ENCODE assay signal across 19 cellular contexts in the genomic region with DNA sequence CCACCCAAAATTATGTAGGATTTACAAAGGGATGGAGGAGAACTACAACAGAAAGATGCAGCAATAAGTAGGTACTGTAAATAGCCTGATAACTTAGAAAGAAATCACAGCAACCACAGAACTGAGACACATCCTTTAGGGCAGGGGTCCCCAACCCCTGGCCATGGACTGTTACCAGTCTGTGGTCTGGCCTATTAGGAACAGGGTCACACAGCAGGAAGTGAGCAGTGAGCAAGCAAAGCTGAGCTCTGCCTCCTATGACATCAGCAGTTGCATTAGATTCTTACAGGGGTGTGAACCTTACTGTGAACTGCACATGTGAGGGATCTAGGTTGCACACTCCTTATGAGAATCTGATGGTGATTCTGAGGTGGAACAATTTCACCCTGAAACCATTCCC.
DNase-seq lines count a peak whose midpoint lies in the region; ATAC-seq, FAIRE-seq and TF ChIP-seq lines count a peak whose summit lies in the region.
"Had no signal": no experiment of that assay in that cellular context is flagged by ENCODE, and none has a peak within 500 bp of the region (broad histone marks: within the 10 kb centered on the region; RNA-seq: fewer than 3 reads in every experiment).

No MANE protein-coding gene starts in this region.

- H3K36me3 ChIP-seq in endothelial cell of umbilical vein (ENCODE audit: control insufficient read depth in 2 of 2, extremely low read depth in 1 of 2, insufficient read depth in 2 of 2, low read length in 2 of 2), result no peaks in the 10 kb centered on the region
- H3K36me3 ChIP-seq in mesenchymal stem cell (ENCODE audit: control insufficient read depth in 1 of 2, insufficient read depth in 2 of 2, low read depth in 1 of 2, low read length in 2 of 2), result no peaks in the 10 kb centered on the region
- H3K36me3 ChIP-seq: HAP-1 had no signal

- H3K79me2 ChIP-seq in endothelial cell of umbilical vein (ENCODE audit: control insufficient read depth, insufficient read depth, low read length), result no peaks in the 10 kb centered on the region

- no peak for TF ChIP-seq POLR2A in endothelial cell of umbilical vein (IDR thresholded peaks at IDR 0.05; ENCODE audit: low read depth, low read length)

- H3K27ac ChIP-seq in endothelial cell of umbilical vein (ENCODE audit: insufficient read depth, low read depth, low read length), result no peak overlapping the region
- H3K27ac ChIP-seq in mesenchymal stem cell (ENCODE audit: low read length, poor library complexity, severe bottlenecking), result no peak overlapping the region

- no peak overlapping the region for H3K4ac ChIP-seq in mesenchymal stem cell (ENCODE audit: low read depth in 1 of 2, low read length in 2 of 2)

- H3K9me3 ChIP-seq in endothelial cell of umbilical vein (replicated peaks; ENCODE audit: control insufficient read depth, insufficient read depth, low read length) (no peaks in the 10 kb centered on the region), mesenchymal stem cell (ENCODE audit: control insufficient read depth, low read length) (peaks cover 8% of the 10 kb centered on the region)
- H3K9me3 ChIP-seq: HAP-1 had no signal

- no peak overlapping the region for H2AK5ac ChIP-seq in mesenchymal stem cell (ENCODE audit: low read length, severe bottlenecking)

- no peak overlapping the region for H2BK12ac ChIP-seq in mesenchymal stem cell (ENCODE audit: low read length in 2 of 2)

- H3K4me3 ChIP-seq in endothelial cell of umbilical vein (replicated peaks in 1 of 3; ENCODE audit: insufficient read depth in 1 of 3, low read depth in 1 of 3, low read length in 3 of 3) (no peak overlapping the region), mesenchymal stem cell (ENCODE audit: insufficient read depth in 1 of 2, low read depth in 1 of 2, low read length in 2 of 2) (no peak overlapping the region)
- H3K4me3 ChIP-seq: HAP-1 had no signal

- H3K4me1 ChIP-seq in endothelial cell of umbilical vein (ENCODE audit: control insufficient read depth, extremely low read depth, insufficient read depth, low read length) (no peaks in the 10 kb centered on the region), mesenchymal stem cell (ENCODE audit: control insufficient read depth, insufficient read depth, low read depth, low read length) (no peaks in the 10 kb centered on the region)

- H3K9ac ChIP-seq in endothelial cell of umbilical vein (replicated peaks; ENCODE audit: extremely low read depth, insufficient read depth, low read length), result no peak overlapping the region
- H3K9ac ChIP-seq in mesenchymal stem cell (ENCODE audit: low read length), result no peak overlapping the region

- no peak overlapping the region for H3K4me2 ChIP-seq in endothelial cell of umbilical vein (ENCODE audit: insufficient read depth, low read length)
- H3K4me2 ChIP-seq in mesenchymal stem cell (ENCODE audit: low read length, poor library complexity, severe bottlenecking), result no peak overlapping the region

- no peak overlapping the region for H2BK5ac ChIP-seq in mesenchymal stem cell (ENCODE audit: low read depth, low read length, poor library complexity, severe bottlenecking)

- POLR2A ChIA-PET in endothelial cell of umbilical vein (lab: Charles Lee), result no interaction called here

- H4K8ac ChIP-seq in mesenchymal stem cell (ENCODE audit: low read length), result peak overlapping the region; percentile 4

- H2BK15ac ChIP-seq in mesenchymal stem cell (ENCODE audit: low read depth, poor library complexity, severe bottlenecking), result no peak overlapping the region

- H3K27me3 ChIP-seq in endothelial cell of umbilical vein (ENCODE audit: control insufficient read depth in 2 of 2, insufficient read depth in 2 of 2, low read length in 2 of 2), result no peaks in the 10 kb centered on the region
- no peaks in the 10 kb centered on the region for H3K27me3 ChIP-seq in mesenchymal stem cell (ENCODE audit: control insufficient read depth in 1 of 2, insufficient read depth in 1 of 2, low read length in 2 of 2)

- H3K9me1 ChIP-seq in endothelial cell of umbilical vein (replicated peaks; ENCODE audit: control insufficient read depth, extremely low read depth, insufficient read depth, low read length), result no peaks in the 10 kb centered on the region

- no peaks in the 10 kb centered on the region for H3K79me1 ChIP-seq in mesenchymal stem cell (replicated peaks; ENCODE audit: low read length, poor library complexity, severe bottlenecking)

- no peak for ATAC-seq in HG03520 (IDR thresholded peaks at IDR 0.05; ENCODE audit: unreplicated experiment)

- H2BK120ac ChIP-seq in mesenchymal stem cell (ENCODE audit: low read depth, low read length), result no peak overlapping the region

- dilution Hi-C loops in endothelial cell of umbilical vein (cut with MboI; ENCODE audit: extremely low pct_ligation_motif_present, low sequenced_read_pairs), result no loop called here

- no peak overlapping the region for H3K14ac ChIP-seq in mesenchymal stem cell (ENCODE audit: low read length in 2 of 2)

- CTCF ChIA-PET in endothelial cell of umbilical vein (lab: Charles Lee), result interaction anchor here (0.6 kb wide), 2 partner anchors 19 to 1533 kb away, joined by 3 read pairs; no protein-coding TSS in a partner anchor

- DNase-seq in amniotic epithelial cell (ENCODE audit: low read depth), result peak; percentile 6
- DNase-seq in endothelial cell of umbilical vein (ENCODE audit: low read depth, low spot score), result peak; percentile 14
- peak; percentile 16 for DNase-seq in mesenchymal stem cell
- DNase-seq in HPDE6-E6E7 (ENCODE audit: extremely low spot score), result no peak
- no peak for DNase-seq in NCI-H226
- DNase-seq: C1 segment of cervical spinal cord; Calu3; CD4-positive, alpha-beta memory T cell; COR-L47; DMS53; DMS79 treated with DMSO at 0.1 percent for 48 hours; GF-D8; GOT3; HFFc6 had no signal

- no peak for FAIRE-seq in endothelial cell of umbilical vein (lab: Jason Lieb, UNC)
- FAIRE-seq: GM12891, GM18507, H54 had no signal

- intact Hi-C loops in endothelial cell of umbilical vein (cut with micrococcal nuclease), result no loop called here

- no peak overlapping the region for H4K91ac ChIP-seq in mesenchymal stem cell (ENCODE audit: low read length)

- no peak overlapping the region for H3K18ac ChIP-seq in mesenchymal stem cell (ENCODE audit: low read depth in 1 of 2, low read length in 2 of 2)

- H4K20me1 ChIP-seq in endothelial cell of umbilical vein (replicated peaks; ENCODE audit: control insufficient read depth, extremely low read depth, insufficient read depth, low read length), result no peaks in the 10 kb centered on the region

- no TSS peak for BruUV-seq in endothelial cell of umbilical vein (replicated peaks; lab: Mats Ljungman, UMichigan)

- H3K23ac ChIP-seq in mesenchymal stem cell (ENCODE audit: low read length in 2 of 2), result no peak overlapping the region

- H2AFZ ChIP-seq in endothelial cell of umbilical vein (ENCODE audit: low read depth, low read length) (peak overlapping the region; percentile 53), mesenchymal stem cell (ENCODE audit: low read depth, low read length) (no peak overlapping the region)

- TF ChIP-seq CTCF in endothelial cell of umbilical vein (IDR thresholded peaks at IDR 0.05; ENCODE audit: extremely low read depth in 1 of 2, insufficient read depth in 1 of 2, low read depth in 1 of 2, low read length in 2 of 2), result no peak

TF ChIP-seq in endothelial cell of umbilical vein, 7 proteins besides CTCF, POLR2A, EP300 and RAD21:
- TF ChIP-seq, protein P1, sequence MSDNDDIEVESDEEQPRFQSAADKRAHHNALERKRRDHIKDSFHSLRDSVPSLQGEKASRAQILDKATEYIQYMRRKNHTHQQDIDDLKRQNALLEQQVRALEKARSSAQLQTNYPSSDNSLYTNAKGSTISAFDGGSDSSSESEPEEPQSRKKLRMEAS (IDR thresholded peaks at IDR 0.05; ENCODE audit: insufficient read depth, insufficient read length), result no peak
- TF ChIP-seq JUN (IDR thresholded peaks at IDR 0.05; ENCODE audit: borderline replicate concordance, insufficient read depth, insufficient read length, low read depth) (no peak), GATA2 (IDR thresholded peaks at IDR 0.05; ENCODE audit: insufficient read depth, insufficient read length, low read depth, low read length) (peak; percentile 61), MYC (IDR thresholded peaks at IDR 0.05; ENCODE audit: low read depth, low read length) (no peak), FOS (IDR thresholded peaks at IDR 0.05; ENCODE audit: borderline replicate concordance, insufficient read depth, low read length) (peak; percentile 68), EZH2 (IDR thresholded peaks at IDR 0.05; ENCODE audit: borderline replicate concordance, low read depth, low read length, severe bottlenecking) (no peak), POLR2AphosphoS5 (IDR thresholded peaks at IDR 0.05; ENCODE audit: insufficient read depth, low read depth, low read length) (peak; percentile 24)

Comparison
In these comparisons a context has a peak if more than half of its experiments do, and no peak if none do; other contexts are left out.
1. DNase-seq: peak in amniotic epithelial cell (single experiment), endothelial cell of umbilical vein (single experiment) and mesenchymal stem cell (single experiment); none in HPDE6-E6E7 (single experiment) and NCI-H226 (single experiment).